8 cellular contexts compared by ENCODE assay signal in the genomic region with DNA sequence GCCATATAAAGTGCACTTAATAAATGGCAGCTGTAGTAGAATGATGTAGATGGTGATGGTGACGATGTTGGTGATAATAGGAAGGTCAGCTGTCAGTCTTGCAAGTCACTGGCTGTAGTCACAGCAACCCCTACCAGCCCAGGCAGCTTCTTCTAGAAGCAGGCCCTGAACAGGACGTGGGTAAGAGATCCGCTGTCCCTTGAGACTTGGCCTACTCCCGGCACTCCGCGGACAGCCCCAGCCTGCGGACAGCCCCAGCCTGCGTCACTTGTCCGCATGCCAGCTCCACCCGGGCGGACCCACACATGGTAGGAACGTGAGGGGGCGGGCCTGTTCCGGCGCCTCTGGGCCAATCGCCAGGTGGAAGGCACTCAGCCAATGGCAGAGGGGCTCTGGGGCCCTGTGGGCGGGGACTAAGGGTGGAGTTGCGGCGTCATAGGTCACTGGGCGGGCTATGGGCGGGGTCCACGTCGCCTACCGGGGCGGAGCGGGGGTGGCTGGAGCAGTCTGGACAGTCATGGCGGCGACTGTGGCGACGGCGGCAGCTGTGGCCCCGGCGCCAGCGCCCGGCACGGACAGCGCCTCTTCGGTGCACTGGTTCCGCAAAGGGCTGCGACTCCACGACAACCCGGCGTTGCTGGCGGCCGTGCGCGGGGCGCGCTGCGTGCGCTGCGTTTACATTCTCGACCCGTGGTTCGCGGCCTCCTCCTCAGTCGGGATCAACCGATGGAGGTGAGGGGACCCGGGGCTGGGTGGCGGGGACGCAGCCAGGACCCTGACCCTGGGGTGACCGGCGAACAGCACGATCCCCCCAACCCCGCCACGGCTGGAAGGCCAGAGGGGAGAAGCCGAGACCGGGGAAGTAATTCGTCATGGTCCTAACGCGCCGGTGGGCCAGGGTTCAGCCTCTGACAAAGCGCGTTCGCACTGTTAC. TPM values are rescaled to one million over a fixed set of nuclear protein-coding genes. Genes with fewer than 3 reads are reported as not detected.
DNase-seq lines count a peak whose midpoint lies in the region; ATAC-seq and TF ChIP-seq lines count a peak whose summit lies in the region.

CRY2 (plus strand) TSS at position 502 of the 934 bp plus-strand sequence; CDS start at position 518, 16 bp downstream.

- CTCF ChIA-PET in AG04450 (lab: Charles Lee) (interaction anchor here (0.6 to 5.7 kb wide), 5 partner anchors 12 to 235 kb away, joined by 3 to 71 read pairs (median 3); no protein-coding TSS in a partner anchor), WTC11 (lab: Charles Lee) (interaction anchor here (1.0 to 1.5 kb wide), 5 partner anchors 25 to 159 kb away, joined by 4 to 6 read pairs (median 4); partner anchors contain the start of gene PEX16)

- H3K9me3 ChIP-seq in AG04450 (ENCODE audit: control insufficient read depth, insufficient read depth, low read length) = no peaks in the 10 kb centered on the region

- peak within 1 kb of the TSS; percentile 79 for H3K4me3 Mint-ChIP-seq in WTC11

- peak; percentile 95 for ATAC-seq in GM18909 (IDR thresholded peaks at IDR 0.05; ENCODE audit: poor library complexity, unreplicated experiment)
- peak; percentile 88 for ATAC-seq in HG03175 (IDR thresholded peaks at IDR 0.05; ENCODE audit: unreplicated experiment)
- peak; percentile 95 for ATAC-seq in WTC11

- no peaks in the 10 kb centered on the region for H3K36me3 Mint-ChIP-seq in WTC11

- H3K9me3 Mint-ChIP-seq in WTC11 = 0 out of 2 replicates have a peak, but pooled peaks cover 3% of the 10 kb centered on the region

- POLR2A ChIA-PET in AG04450 (lab: Yijun Ruan, JAX) = interaction anchor here (0.5 to 1.4 kb wide), 15 partner anchors 10 to 484 kb away, joined by 3 to 24 read pairs (median 4); partner anchors contain the start of genes PEX16 and SLC35C1
- POLR2A ChIA-PET in WTC11 (lab: Charles Lee) = interaction anchor here (0.6 to 1.5 kb wide), 4 partner anchors 12 to 1282 kb away, joined by 3 to 9 read pairs (median 4); partner anchors contain the start of genes CD82 and LARGE2

- H3K27me3 ChIP-seq in AG04450 (ENCODE audit: control insufficient read depth, insufficient read depth, low read length) = peaks cover 3% of the 10 kb centered on the region

- peak within 1 kb of the TSS; percentile 80 for H3K27ac ChIP-seq in AG04450 (ENCODE audit: low read depth, low read length)

- peaks cover 34% of the 10 kb centered on the region for H3K27me3 Mint-ChIP-seq in WTC11 (ENCODE audit: low read depth)

- peaks cover 17% of the 10 kb centered on the region for H3K4me1 Mint-ChIP-seq in WTC11

- no peak for TF ChIP-seq CTCF in AG04450 (IDR thresholded peaks at IDR 0.05; ENCODE audit: low read depth, low read length)
- TF ChIP-seq CTCF in WTC11 (IDR thresholded peaks at IDR 0.05) = no peak
- no peak for TF ChIP-seq CTCF in cardiac fibroblast (IDR thresholded peaks at IDR 0.05; ENCODE audit: low read depth, low read length)

- DNase-seq in AG04450 (ENCODE audit: low read depth, low spot score) (peak; percentile 97), NCI-H226 (peak; percentile 87), WTC11 (ENCODE audit: low spot score) (peak; percentile 99), cardiac fibroblast (ENCODE audit: low read depth in 2 of 2) (peak; percentile 99), iPS-NIHi7 (ENCODE audit: extremely low spot score) (peak; percentile 99), smooth muscle cell of the brain vasculature (ENCODE audit: low read depth, low spot score) (peak; percentile 95)

- peak within 1 kb of the TSS; percentile 88 for H3K4me3 ChIP-seq in AG04450 (ENCODE audit: low read depth, low read length)
- H3K4me3 ChIP-seq in cardiac fibroblast (replicated peaks in 1 of 2; ENCODE audit: low read depth in 2 of 2, low read length in 2 of 2) = peak within 1 kb of the TSS; percentile 82 to 90

- no peak within 1 kb of the TSS for H3K27ac Mint-ChIP-seq in WTC11

TF ChIP-seq in WTC11, 78 proteins besides CTCF, POLR2A, EP300 and RAD21 (continues in another document):
- TF ChIP-seq, protein P1, sequence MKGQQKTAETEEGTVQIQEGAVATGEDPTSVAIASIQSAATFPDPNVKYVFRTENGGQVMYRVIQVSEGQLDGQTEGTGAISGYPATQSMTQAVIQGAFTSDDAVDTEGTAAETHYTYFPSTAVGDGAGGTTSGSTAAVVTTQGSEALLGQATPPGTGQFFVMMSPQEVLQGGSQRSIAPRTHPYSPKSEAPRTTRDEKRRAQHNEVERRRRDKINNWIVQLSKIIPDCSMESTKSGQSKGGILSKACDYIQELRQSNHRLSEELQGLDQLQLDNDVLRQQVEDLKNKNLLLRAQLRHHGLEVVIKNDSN (CRISPR knock-in tag; IDR thresholded peaks at IDR 0.05) = 0 out of 2 replicates have a peak, but pooled peaks have one; percentile 45
- TF ChIP-seq ZNF317 (CRISPR knock-in tag; IDR thresholded peaks at IDR 0.05; ENCODE audit: borderline replicate concordance, low read depth) = peak; percentile 67; the same call in 1 of the 2 replicates
- TF ChIP-seq FOXK1 (CRISPR knock-in tag; IDR thresholded peaks at IDR 0.05) = peak; percentile 87
- no peak for TF ChIP-seq CBFB (CRISPR knock-in tag; IDR thresholded peaks at IDR 0.05; ENCODE audit: low read depth)
- peak; percentile 31; the same call in 1 of the 2 replicates for TF ChIP-seq IRF2 (CRISPR knock-in tag; IDR thresholded peaks at IDR 0.05; ENCODE audit: borderline replicate concordance, low read depth)
- TF ChIP-seq NFYB (CRISPR knock-in tag; conservative IDR thresholded peaks at IDR 0.05; ENCODE audit: low read depth) = peak; percentile 49
- TF ChIP-seq, protein P2, sequence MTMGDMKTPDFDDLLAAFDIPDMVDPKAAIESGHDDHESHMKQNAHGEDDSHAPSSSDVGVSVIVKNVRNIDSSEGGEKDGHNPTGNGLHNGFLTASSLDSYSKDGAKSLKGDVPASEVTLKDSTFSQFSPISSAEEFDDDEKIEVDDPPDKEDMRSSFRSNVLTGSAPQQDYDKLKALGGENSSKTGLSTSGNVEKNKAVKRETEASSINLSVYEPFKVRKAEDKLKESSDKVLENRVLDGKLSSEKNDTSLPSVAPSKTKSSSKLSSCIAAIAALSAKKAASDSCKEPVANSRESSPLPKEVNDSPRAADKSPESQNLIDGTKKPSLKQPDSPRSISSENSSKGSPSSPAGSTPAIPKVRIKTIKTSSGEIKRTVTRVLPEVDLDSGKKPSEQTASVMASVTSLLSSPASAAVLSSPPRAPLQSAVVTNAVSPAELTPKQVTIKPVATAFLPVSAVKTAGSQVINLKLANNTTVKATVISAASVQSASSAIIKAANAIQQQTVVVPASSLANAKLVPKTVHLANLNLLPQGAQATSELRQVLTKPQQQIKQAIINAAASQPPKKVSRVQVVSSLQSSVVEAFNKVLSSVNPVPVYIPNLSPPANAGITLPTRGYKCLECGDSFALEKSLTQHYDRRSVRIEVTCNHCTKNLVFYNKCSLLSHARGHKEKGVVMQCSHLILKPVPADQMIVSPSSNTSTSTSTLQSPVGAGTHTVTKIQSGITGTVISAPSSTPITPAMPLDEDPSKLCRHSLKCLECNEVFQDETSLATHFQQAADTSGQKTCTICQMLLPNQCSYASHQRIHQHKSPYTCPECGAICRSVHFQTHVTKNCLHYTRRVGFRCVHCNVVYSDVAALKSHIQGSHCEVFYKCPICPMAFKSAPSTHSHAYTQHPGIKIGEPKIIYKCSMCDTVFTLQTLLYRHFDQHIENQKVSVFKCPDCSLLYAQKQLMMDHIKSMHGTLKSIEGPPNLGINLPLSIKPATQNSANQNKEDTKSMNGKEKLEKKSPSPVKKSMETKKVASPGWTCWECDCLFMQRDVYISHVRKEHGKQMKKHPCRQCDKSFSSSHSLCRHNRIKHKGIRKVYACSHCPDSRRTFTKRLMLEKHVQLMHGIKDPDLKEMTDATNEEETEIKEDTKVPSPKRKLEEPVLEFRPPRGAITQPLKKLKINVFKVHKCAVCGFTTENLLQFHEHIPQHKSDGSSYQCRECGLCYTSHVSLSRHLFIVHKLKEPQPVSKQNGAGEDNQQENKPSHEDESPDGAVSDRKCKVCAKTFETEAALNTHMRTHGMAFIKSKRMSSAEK (CRISPR knock-in tag; IDR thresholded peaks at IDR 0.05; ENCODE audit: borderline replicate concordance) = no peak
- TF ChIP-seq ZNF232 (CRISPR knock-in tag; IDR thresholded peaks at IDR 0.05) = peak; percentile 74; the same call in 1 of the 2 replicates
- TF ChIP-seq ZNF416 (CRISPR knock-in tag; IDR thresholded peaks at IDR 0.05) = 0 out of 2 replicates have a peak, but pooled peaks have one; percentile 16
- 0 out of 2 replicates have a peak, but pooled peaks have one; percentile 32 for TF ChIP-seq SMAD3 (CRISPR knock-in tag; IDR thresholded peaks at IDR 0.05; ENCODE audit: borderline replicate concordance)
- peak; percentile 52 for TF ChIP-seq USF2 (CRISPR knock-in tag; IDR thresholded peaks at IDR 0.05)
- TF ChIP-seq NR2C2 (CRISPR knock-in tag; IDR thresholded peaks at IDR 0.05) = 0 out of 2 replicates have a peak, but pooled peaks have one; percentile 39

RNA-seq across cellular contexts. Expression of gene CRY2, which starts in this region (rescaled TPM):
- 11.7 and 13.3 TPM in 2 replicates for polyA plus RNA-seq in AG04450 (2011; rRNA removed)
- polyA minus RNA-seq in AG04450 (2011; rRNA and poly(A)+ RNA removed) = 28.1 and 31.7 TPM in 2 replicates
- total RNA-seq in WTC11 (2021) = 14.4 to 18.3 TPM (median 16.8 TPM) in 3 replicates

Comparison
In these comparisons a context has a peak if more than half of its experiments do, and no peak if none do; other contexts are left out.
1. Peak in every context shown above with its lines: DNase-seq, ATAC-seq, H3K4me3 ChIP-seq and H3K27ac ChIP-seq.